Comparison of ENCODE assay signal across 1 cellular context in genomic region chr3:111603679-111604643, GRCh38.
TF ChIP-seq lines count a peak whose summit lies in the region.

No MANE protein-coding gene starts in this region.

TF ChIP-seq in GM12878, 131 proteins besides CTCF, POLR2A, EP300 and RAD21 (continued from another document):
- TF ChIP-seq ZNF592 (IDR thresholded peaks at IDR 0.05) = no peak
- no peak for TF ChIP-seq ZZZ3 (IDR thresholded peaks at IDR 0.05; ENCODE audit: control insufficient read depth, insufficient read length, low read depth)
- TF ChIP-seq SMC3 (IDR thresholded peaks at IDR 0.05; ENCODE audit: borderline replicate concordance, low read length) = no peak
- TF ChIP-seq ZNF24 (IDR thresholded peaks at IDR 0.05) = no peak
- TF ChIP-seq TCF3 (IDR thresholded peaks at IDR 0.05; ENCODE audit: borderline replicate concordance, insufficient read depth, low read depth, low read length) = no peak
- no peak for TF ChIP-seq USF2 (IDR thresholded peaks at IDR 0.05; ENCODE audit: borderline replicate concordance, low read depth, low read length)
- no peak for TF ChIP-seq CHD1 (IDR thresholded peaks at IDR 0.05; ENCODE audit: low read depth, low read length)
